ENCODE assay signal across 15 cellular contexts in genomic region chr3:47159820-47160219, GRCh38. TPM values are rescaled to one million over a fixed set of nuclear protein-coding genes. Genes with fewer than 3 reads are reported as not detected.
A peak's percentile ranks its signal among the peaks of the same experiment; 100 is the strongest.
DNase-seq lines count a peak whose midpoint lies in the region; ATAC-seq and TF ChIP-seq lines count a peak whose summit lies in the region.
"Had no signal": no experiment of that assay in that cellular context is flagged by ENCODE, and none has a peak within 500 bp of the region (broad histone marks: within the 10 kb centered on the region; RNA-seq: fewer than 3 reads in every experiment).

No MANE protein-coding gene starts in this region.

- peak overlapping the region; percentile 38 for H3K27ac Mint-ChIP-seq in WTC11
- peak overlapping the region in 3 of 9 donors; percentile 1 to 79 (median 33) for H3K27ac Mint-ChIP-seq in naive thymus-derived CD4-positive, alpha-beta T cell

- peaks cover 4% of the 10 kb centered on the region; the same call in 1 of the 2 replicates for H3K36me3 Mint-ChIP-seq in WTC11
- peaks cover 0 to 14% (median 4%) of the 10 kb centered on the region in 5 donors for H3K36me3 Mint-ChIP-seq in naive thymus-derived CD4-positive, alpha-beta T cell

- no peak for TF ChIP-seq POLR2A in right lobe of liver (IDR thresholded peaks at IDR 0.05)

- H3K4me1 Mint-ChIP-seq in WTC11 = peaks cover 52% of the 10 kb centered on the region
- H3K4me1 Mint-ChIP-seq in naive thymus-derived CD4-positive, alpha-beta T cell = peaks cover 38 to 85% (median 78%) of the 10 kb centered on the region in 7 donors

- intact Hi-C loops in naive thymus-derived CD4-positive, alpha-beta T cell (cut with micrococcal nuclease) = loop anchor here (5.0 to 10.0 kb wide), 5 partner anchors 105 to 1465 kb away; partner anchors contain the start of genes SCAP (in 1 of the 2), SMARCC1 (in 1 of the 2) and ZNF589 (in 1 of the 2)
- intact Hi-C loops in A673 (cut with micrococcal nuclease; ENCODE audit: unreplicated experiment) (no loop called here), right lobe of liver (cut with DNase I) (no loop called here)

- no peak overlapping the region; the same call in 1 of the 2 replicates for H3K4me3 Mint-ChIP-seq in WTC11
- peak overlapping the region in 9 of 10 donors; percentile 11 to 97 (median 68) for H3K4me3 Mint-ChIP-seq in naive thymus-derived CD4-positive, alpha-beta T cell

- no peaks in the 10 kb centered on the region for H3K27me3 Mint-ChIP-seq in WTC11 (ENCODE audit: low read depth)
- H3K27me3 Mint-ChIP-seq in naive thymus-derived CD4-positive, alpha-beta T cell = no peaks in the 10 kb centered on the region

- H3K4me3 ChIP-seq in BLaER1 = no peak overlapping the region
- H3K4me3 ChIP-seq in DOHH2 (ENCODE audit: low read length) = no peak overlapping the region
- H3K4me3 ChIP-seq in naive thymus-derived CD4-positive, alpha-beta T cell (ENCODE audit: low read length) = no peak overlapping the region
- no peak overlapping the region for H3K4me3 ChIP-seq in A673 (ENCODE audit: low read depth, low read length, poor library complexity, severe bottlenecking)
- H3K4me3 ChIP-seq in right lobe of liver = no peak overlapping the region
- H3K4me3 ChIP-seq: body of pancreas had no signal

- DNase-seq in WTC11 (ENCODE audit: low spot score) (peak; percentile 17), A673 (ENCODE audit: low spot score) (no peak), NCI-H1105 (lab: John Stamatoyannopoulos, UW) (no peak), right lobe of liver (no peak)
- DNase-seq in naive thymus-derived CD4-positive, alpha-beta T cell = no peak
- DNase-seq: activated CD8-positive, alpha-beta memory T cell treated with anti-CD3 and anti-CD28 coated beads for 24 hours; activated gamma-delta T cell treated with Interleukin-2 at 50 U/mL for 16 hours; body of pancreas; dermis blood vessel endothelial cell; NCI-H1092; NCI-H69; stimulated activated CD4-positive, alpha-beta T cell treated with anti-CD3 and anti-CD28 coated beads, Interleukin-15, amount 100 ng/mL, for 24 hours had no signal

- H3K9me2 ChIP-seq in DOHH2 (replicated peaks; ENCODE audit: control insufficient read depth, low read length) = no peaks in the 10 kb centered on the region

- no peaks in the 10 kb centered on the region for H3F3A ChIP-seq in DOHH2 (ENCODE audit: control insufficient read depth, insufficient read depth)

- H3K9ac ChIP-seq in BLaER1 = no peak overlapping the region

- WGBS in right lobe of liver (ENCODE audit: insufficient coverage, low coverage, low lambda C conversion rate, missing lambda C conversion rate) = 60% methylated on average over 3 of the region's 3 CpGs

- no TSS peak for BruUV-seq in A673 (replicated peaks; lab: Mats Ljungman, UMichigan)

- POLR2A ChIA-PET in WTC11 (lab: Charles Lee) (no interaction called here), A673 (lab: Charles Lee; ENCODE audit: low non-redundant PET) (no interaction called here)
- POLR2A ChIA-PET in naive thymus-derived CD4-positive, alpha-beta T cell (lab: Charles Lee) = no interaction called here

- H4K20me1 ChIP-seq in BLaER1 (peaks cover 90% of the 10 kb centered on the region), DOHH2 (ENCODE audit: control insufficient read depth, insufficient read depth, low read depth, low read length) (peaks cover 42% of the 10 kb centered on the region)

- peak overlapping the region; percentile 1; the same call in 1 of the 2 replicates for H3K4me2 ChIP-seq in BLaER1
- 0 out of 2 replicates have a peak overlapping the region, but pooled peaks have one; percentile 6 for H3K4me2 ChIP-seq in DOHH2 (ENCODE audit: low read length)

- CTCF ChIA-PET in WTC11 (lab: Charles Lee) = interaction anchor here (0.7 to 1.9 kb wide), 9 partner anchors 9 to 210 kb away, joined by 3 to 5 read pairs (median 3); no protein-coding TSS in a partner anchor
- CTCF ChIA-PET in naive thymus-derived CD4-positive, alpha-beta T cell (lab: Charles Lee) = no interaction called here
- CTCF ChIA-PET in A673 (lab: Charles Lee) = no interaction called here

- H3K27me3 ChIP-seq in BLaER1 (no peaks in the 10 kb centered on the region), DOHH2 (ENCODE audit: control insufficient read depth, low read length) (no peaks in the 10 kb centered on the region), A673 (replicated peaks; ENCODE audit: insufficient read depth, low read depth, low read length, poor library complexity) (no peaks in the 10 kb centered on the region), right lobe of liver (no peaks in the 10 kb centered on the region)
- no peaks in the 10 kb centered on the region for H3K27me3 ChIP-seq in naive thymus-derived CD4-positive, alpha-beta T cell (ENCODE audit: control insufficient read depth in 2 of 2, insufficient read depth in 2 of 2, low read length in 2 of 2)
- H3K27me3 ChIP-seq: body of pancreas had no signal

- peaks cover 99% of the 10 kb centered on the region for H3K79me2 ChIP-seq in DOHH2 (ENCODE audit: control insufficient read depth, low read length)

- peaks cover 38% of the 10 kb centered on the region for H3K4me1 ChIP-seq in BLaER1
- peaks cover 45% of the 10 kb centered on the region for H3K4me1 ChIP-seq in DOHH2 (ENCODE audit: control insufficient read depth, low read length)
- peaks cover 35 to 43% of the 10 kb centered on the region in 2 donors for H3K4me1 ChIP-seq in naive thymus-derived CD4-positive, alpha-beta T cell (ENCODE audit: control insufficient read depth in 2 of 2, insufficient read depth in 2 of 2, low read length in 2 of 2)
- H3K4me1 ChIP-seq in A673 (ENCODE audit: insufficient read depth, low read length, poor library complexity, severe bottlenecking) = peaks cover 4% of the 10 kb centered on the region
- peaks cover 0 to 50% (median 13%) of the 10 kb centered on the region in 4 donors for H3K4me1 ChIP-seq in right lobe of liver

- H3K27ac ChIP-seq in BLaER1 (no peak overlapping the region), DOHH2 (ENCODE audit: low read depth, low read length) (no peak overlapping the region), A673 (ENCODE audit: low read depth, low read length, poor library complexity, severe bottlenecking) (no peak overlapping the region), right lobe of liver (no peak overlapping the region)
- no peak overlapping the region for H3K27ac ChIP-seq in naive thymus-derived CD4-positive, alpha-beta T cell (ENCODE audit: low read depth, low read length)

- no peak for TF ChIP-seq CTCF in DOHH2 (IDR thresholded peaks at IDR 0.05; ENCODE audit: low read depth, low read length, poor library complexity, severe bottlenecking)
- no peak for TF ChIP-seq CTCF in WTC11 (IDR thresholded peaks at IDR 0.05)
- no peak for TF ChIP-seq CTCF in A673 (conservative IDR thresholded peaks at IDR 0.05; ENCODE audit: low read depth, low read length)
- TF ChIP-seq CTCF in right lobe of liver (IDR thresholded peaks at IDR 0.05) = no peak

- H3K9me3 ChIP-seq in BLaER1 = peaks cover 4% of the 10 kb centered on the region; the same call in 1 of the 2 replicates
- H3K9me3 ChIP-seq in DOHH2 (ENCODE audit: control insufficient read depth, insufficient read depth, low read length) = no peaks in the 10 kb centered on the region
- no peaks in the 10 kb centered on the region for H3K9me3 ChIP-seq in naive thymus-derived CD4-positive, alpha-beta T cell (ENCODE audit: control insufficient read depth in 2 of 3, low read length in 3 of 3)
- H3K9me3 ChIP-seq in A673 (ENCODE audit: low read depth, low read length, poor library complexity, severe bottlenecking) = no peaks in the 10 kb centered on the region
- H3K9me3 ChIP-seq in right lobe of liver = no peaks in the 10 kb centered on the region
- H3K9me3 ChIP-seq: body of pancreas had no signal

- no peaks in the 10 kb centered on the region for H3K9me3 Mint-ChIP-seq in WTC11
- peaks cover 0 to 4% (median 0%) of the 10 kb centered on the region in 11 donors for H3K9me3 Mint-ChIP-seq in naive thymus-derived CD4-positive, alpha-beta T cell

- no peak for ATAC-seq in WTC11
- ATAC-seq in naive thymus-derived CD4-positive, alpha-beta T cell = no peak
- ATAC-seq in HG02623 (IDR thresholded peaks at IDR 0.05; ENCODE audit: unreplicated experiment) = no peak
- ATAC-seq in right lobe of liver = no peak
- ATAC-seq: body of pancreas had no signal

- H3K36me3 ChIP-seq in BLaER1 (peaks cover 34% of the 10 kb centered on the region; the same call in 1 of the 2 replicates), DOHH2 (ENCODE audit: control insufficient read depth, low read length) (peaks cover 24% of the 10 kb centered on the region), A673 (ENCODE audit: insufficient read depth, low read length, poor library complexity, severe bottlenecking) (no peaks in the 10 kb centered on the region), right lobe of liver (no peaks in the 10 kb centered on the region)
- H3K36me3 ChIP-seq in naive thymus-derived CD4-positive, alpha-beta T cell (ENCODE audit: control insufficient read depth in 2 of 3, insufficient read depth in 3 of 3, low read length in 3 of 3) = peaks cover 0 to 8% (median 0%) of the 10 kb centered on the region in 3 experiments

TF ChIP-seq in WTC11, 78 proteins besides CTCF, POLR2A, EP300 and RAD21 (continues in another document):
- no peak for TF ChIP-seq ETV6 (CRISPR knock-in tag; IDR thresholded peaks at IDR 0.05)
- TF ChIP-seq NR3C1 (CRISPR knock-in tag; conservative IDR thresholded peaks at IDR 0.05; ENCODE audit: low read depth) = no peak
- no peak for TF ChIP-seq ATF6 (CRISPR knock-in tag; IDR thresholded peaks at IDR 0.05)
- TF ChIP-seq PRRX2 (CRISPR knock-in tag; IDR thresholded peaks at IDR 0.05) = no peak
- TF ChIP-seq KAT7 (CRISPR knock-in tag; IDR thresholded peaks at IDR 0.05; ENCODE audit: borderline replicate concordance) = no peak

RNA-seq across cellular contexts. Expression of gene SETD2, which starts 4.1 kb away (rescaled TPM):
- total RNA-seq in WTC11 (2021) = 33.5 to 39.8 TPM (median 33.5 TPM) in 3 replicates
- 10 to 100 TPM; 49.2 to 77.3 (median 71.1) TPM for total RNA-seq in naive thymus-derived CD4-positive, alpha-beta T cell
- polyA plus RNA-seq in naive thymus-derived CD4-positive, alpha-beta T cell = 10 to 100 TPM; 11.0 to 25.9 TPM
- total RNA-seq in A673 (2021) = 28.8 and 29.3 TPM in 2 replicates
- 10 to 100 TPM; 20.3 to 27.0 (median 21.9) TPM for total RNA-seq in right lobe of liver

Comparison
In these comparisons a context has a peak if more than half of its experiments do, and no peak if none do; other contexts are left out.
1. intact Hi-C loops: an anchor here in naive thymus-derived CD4-positive, alpha-beta T cell (5.0 to 10.0 kb wide); none called in A673 and right lobe of liver.